In the genomic region with DNA sequence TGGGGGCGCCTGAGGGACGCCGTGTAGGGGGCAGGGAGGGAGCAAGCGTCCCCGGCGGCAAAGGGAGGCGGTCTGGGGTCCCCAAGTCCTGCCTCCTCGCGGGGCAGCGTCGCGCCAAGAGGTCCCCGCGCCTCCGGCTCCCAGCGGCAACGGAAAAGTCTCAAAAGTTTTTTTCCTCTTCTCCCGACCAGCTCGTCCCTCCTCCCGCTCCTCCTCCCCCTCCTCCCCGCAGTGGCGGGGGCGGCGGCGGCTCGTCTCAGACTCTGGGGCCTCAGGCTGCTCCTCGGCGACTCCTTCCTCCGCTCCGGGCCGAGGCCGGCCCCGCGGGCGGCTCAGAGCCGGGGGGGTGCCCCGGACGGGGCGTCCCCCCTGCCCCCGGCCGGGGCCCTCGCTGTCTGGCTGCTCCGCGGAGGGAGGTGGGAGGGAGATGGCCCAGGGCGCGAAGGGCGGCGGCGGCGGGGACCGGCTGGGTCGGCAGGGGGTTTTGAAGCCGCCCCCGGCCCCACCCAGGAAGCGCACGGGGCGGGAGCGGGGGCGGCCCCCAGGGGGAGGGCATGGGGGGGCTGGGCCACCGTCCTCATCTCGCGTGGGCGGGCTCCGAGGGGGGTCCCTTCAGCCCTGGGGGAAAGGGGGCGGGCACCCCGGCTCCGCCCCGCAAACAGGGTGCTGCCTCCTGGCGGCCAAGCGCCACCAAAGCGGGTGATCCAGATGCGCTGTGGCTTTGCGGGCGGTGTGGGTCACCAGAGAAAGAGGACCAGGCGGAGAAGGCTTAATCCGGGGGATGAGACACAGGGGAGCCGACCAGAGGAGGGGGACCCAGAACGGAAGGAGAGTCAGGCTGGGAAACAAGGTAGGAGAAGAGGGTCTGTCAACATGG, we compare ENCODE assay signal across 1 cellular context.
TF ChIP-seq lines count a peak whose summit lies in the region.

A gene (minus strand): TSS at position 457 of the 877 bp plus-strand sequence. CDS start 878 bp downstream, outside the sequence.

TF ChIP-seq in GM12878, 131 proteins besides CTCF, POLR2A, EP300 and RAD21 (continued from another document and continues in another):
- TF ChIP-seq, protein P1, sequence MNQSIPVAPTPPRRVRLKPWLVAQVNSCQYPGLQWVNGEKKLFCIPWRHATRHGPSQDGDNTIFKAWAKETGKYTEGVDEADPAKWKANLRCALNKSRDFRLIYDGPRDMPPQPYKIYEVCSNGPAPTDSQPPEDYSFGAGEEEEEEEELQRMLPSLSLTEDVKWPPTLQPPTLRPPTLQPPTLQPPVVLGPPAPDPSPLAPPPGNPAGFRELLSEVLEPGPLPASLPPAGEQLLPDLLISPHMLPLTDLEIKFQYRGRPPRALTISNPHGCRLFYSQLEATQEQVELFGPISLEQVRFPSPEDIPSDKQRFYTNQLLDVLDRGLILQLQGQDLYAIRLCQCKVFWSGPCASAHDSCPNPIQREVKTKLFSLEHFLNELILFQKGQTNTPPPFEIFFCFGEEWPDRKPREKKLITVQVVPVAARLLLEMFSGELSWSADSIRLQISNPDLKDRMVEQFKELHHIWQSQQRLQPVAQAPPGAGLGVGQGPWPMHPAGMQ (IDR thresholded peaks at IDR 0.05; ENCODE audit: borderline replicate concordance), result peak; percentile 74; the same call in 1 of the 2 replicates
- TF ChIP-seq, protein P2, sequence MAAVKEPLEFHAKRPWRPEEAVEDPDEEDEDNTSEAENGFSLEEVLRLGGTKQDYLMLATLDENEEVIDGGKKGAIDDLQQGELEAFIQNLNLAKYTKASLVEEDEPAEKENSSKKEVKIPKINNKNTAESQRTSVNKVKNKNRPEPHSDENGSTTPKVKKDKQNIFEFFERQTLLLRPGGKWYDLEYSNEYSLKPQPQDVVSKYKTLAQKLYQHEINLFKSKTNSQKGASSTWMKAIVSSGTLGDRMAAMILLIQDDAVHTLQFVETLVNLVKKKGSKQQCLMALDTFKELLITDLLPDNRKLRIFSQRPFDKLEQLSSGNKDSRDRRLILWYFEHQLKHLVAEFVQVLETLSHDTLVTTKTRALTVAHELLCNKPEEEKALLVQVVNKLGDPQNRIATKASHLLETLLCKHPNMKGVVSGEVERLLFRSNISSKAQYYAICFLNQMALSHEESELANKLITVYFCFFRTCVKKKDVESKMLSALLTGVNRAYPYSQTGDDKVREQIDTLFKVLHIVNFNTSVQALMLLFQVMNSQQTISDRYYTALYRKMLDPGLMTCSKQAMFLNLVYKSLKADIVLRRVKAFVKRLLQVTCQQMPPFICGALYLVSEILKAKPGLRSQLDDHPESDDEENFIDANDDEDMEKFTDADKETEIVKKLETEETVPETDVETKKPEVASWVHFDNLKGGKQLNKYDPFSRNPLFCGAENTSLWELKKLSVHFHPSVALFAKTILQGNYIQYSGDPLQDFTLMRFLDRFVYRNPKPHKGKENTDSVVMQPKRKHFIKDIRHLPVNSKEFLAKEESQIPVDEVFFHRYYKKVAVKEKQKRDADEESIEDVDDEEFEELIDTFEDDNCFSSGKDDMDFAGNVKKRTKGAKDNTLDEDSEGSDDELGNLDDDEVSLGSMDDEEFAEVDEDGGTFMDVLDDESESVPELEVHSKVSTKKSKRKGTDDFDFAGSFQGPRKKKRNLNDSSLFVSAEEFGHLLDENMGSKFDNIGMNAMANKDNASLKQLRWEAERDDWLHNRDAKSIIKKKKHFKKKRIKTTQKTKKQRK (IDR thresholded peaks at IDR 0.05; ENCODE audit: low read depth, low read length), result no peak
- TF ChIP-seq PML (IDR thresholded peaks at IDR 0.05; ENCODE audit: low read length), result peak; percentile 75; the same call in 1 of the 2 replicates
- 0 out of 2 replicates have a peak, but pooled peaks have one; percentile 22 for TF ChIP-seq MTA2 (IDR thresholded peaks at IDR 0.05; ENCODE audit: low read depth)
- TF ChIP-seq, protein P3, sequence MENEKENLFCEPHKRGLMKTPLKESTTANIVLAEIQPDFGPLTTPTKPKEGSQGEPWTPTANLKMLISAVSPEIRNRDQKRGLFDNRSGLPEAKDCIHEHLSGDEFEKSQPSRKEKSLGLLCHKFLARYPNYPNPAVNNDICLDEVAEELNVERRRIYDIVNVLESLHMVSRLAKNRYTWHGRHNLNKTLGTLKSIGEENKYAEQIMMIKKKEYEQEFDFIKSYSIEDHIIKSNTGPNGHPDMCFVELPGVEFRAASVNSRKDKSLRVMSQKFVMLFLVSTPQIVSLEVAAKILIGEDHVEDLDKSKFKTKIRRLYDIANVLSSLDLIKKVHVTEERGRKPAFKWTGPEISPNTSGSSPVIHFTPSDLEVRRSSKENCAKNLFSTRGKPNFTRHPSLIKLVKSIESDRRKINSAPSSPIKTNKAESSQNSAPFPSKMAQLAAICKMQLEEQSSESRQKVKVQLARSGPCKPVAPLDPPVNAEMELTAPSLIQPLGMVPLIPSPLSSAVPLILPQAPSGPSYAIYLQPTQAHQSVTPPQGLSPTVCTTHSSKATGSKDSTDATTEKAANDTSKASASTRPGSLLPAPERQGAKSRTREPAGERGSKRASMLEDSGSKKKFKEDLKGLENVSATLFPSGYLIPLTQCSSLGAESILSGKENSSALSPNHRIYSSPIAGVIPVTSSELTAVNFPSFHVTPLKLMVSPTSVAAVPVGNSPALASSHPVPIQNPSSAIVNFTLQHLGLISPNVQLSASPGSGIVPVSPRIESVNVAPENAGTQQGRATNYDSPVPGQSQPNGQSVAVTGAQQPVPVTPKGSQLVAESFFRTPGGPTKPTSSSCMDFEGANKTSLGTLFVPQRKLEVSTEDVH (IDR thresholded peaks at IDR 0.05; ENCODE audit: low read depth, partially characterized antibody), result no peak
- TF ChIP-seq, protein P4, sequence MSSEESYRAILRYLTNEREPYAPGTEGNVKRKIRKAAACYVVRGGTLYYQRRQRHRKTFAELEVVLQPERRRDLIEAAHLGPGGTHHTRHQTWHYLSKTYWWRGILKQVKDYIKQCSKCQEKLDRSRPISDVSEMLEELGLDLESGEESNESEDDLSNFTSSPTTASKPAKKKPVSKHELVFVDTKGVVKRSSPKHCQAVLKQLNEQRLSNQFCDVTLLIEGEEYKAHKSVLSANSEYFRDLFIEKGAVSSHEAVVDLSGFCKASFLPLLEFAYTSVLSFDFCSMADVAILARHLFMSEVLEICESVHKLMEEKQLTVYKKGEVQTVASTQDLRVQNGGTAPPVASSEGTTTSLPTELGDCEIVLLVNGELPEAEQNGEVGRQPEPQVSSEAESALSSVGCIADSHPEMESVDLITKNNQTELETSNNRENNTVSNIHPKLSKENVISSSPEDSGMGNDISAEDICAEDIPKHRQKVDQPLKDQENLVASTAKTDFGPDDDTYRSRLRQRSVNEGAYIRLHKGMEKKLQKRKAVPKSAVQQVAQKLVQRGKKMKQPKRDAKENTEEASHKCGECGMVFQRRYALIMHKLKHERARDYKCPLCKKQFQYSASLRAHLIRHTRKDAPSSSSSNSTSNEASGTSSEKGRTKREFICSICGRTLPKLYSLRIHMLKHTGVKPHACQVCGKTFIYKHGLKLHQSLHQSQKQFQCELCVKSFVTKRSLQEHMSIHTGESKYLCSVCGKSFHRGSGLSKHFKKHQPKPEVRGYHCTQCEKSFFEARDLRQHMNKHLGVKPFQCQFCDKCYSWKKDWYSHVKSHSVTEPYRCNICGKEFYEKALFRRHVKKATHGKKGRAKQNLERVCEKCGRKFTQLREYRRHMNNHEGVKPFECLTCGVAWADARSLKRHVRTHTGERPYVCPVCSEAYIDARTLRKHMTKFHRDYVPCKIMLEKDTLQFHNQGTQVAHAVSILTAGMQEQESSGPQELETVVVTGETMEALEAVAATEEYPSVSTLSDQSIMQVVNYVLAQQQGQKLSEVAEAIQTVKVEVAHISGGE (CRISPR knock-in tag; IDR thresholded peaks at IDR 0.05), result no peak
- no peak for TF ChIP-seq HCFC1 (IDR thresholded peaks at IDR 0.05; ENCODE audit: low read length)
- TF ChIP-seq RB1 (IDR thresholded peaks at IDR 0.05; ENCODE audit: borderline replicate concordance), result no peak; the same call in 1 of the 2 replicates
- TF ChIP-seq SMAD5 (IDR thresholded peaks at IDR 0.05; ENCODE audit: low read depth), result 0 out of 2 replicates have a peak, but pooled peaks have one; percentile 8
- TF ChIP-seq PAX5 (IDR thresholded peaks at IDR 0.05; ENCODE audit: borderline replicate concordance, low read depth, low read length), result peak; percentile 62; the same call in 1 of the 2 replicates
- TF ChIP-seq, protein P5, sequence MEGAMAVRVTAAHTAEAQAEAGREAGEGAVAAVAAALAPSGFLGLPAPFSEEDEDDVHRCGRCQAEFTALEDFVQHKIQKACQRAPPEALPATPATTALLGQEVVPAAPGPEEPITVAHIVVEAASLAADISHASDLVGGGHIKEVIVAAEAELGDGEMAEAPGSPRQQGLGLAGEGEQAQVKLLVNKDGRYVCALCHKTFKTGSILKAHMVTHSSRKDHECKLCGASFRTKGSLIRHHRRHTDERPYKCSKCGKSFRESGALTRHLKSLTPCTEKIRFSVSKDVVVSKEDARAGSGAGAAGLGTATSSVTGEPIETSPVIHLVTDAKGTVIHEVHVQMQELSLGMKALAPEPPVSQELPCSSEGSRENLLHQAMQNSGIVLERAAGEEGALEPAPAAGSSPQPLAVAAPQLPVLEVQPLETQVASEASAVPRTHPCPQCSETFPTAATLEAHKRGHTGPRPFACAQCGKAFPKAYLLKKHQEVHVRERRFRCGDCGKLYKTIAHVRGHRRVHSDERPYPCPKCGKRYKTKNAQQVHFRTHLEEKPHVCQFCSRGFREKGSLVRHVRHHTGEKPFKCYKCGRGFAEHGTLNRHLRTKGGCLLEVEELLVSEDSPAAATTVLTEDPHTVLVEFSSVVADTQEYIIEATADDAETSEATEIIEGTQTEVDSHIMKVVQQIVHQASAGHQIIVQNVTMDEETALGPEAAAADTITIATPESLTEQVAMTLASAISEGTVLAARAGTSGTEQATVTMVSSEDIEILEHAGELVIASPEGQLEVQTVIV (IDR thresholded peaks at IDR 0.05; ENCODE audit: borderline replicate concordance, partially characterized antibody), result no peak
- TF ChIP-seq CEBPB (IDR thresholded peaks at IDR 0.05; ENCODE audit: borderline replicate concordance in 1 of 2, low read depth in 2 of 2, low read length in 2 of 2), result no peak
- no peak for TF ChIP-seq NFIC (IDR thresholded peaks at IDR 0.05; ENCODE audit: low read depth, low read length)
- 0 out of 2 replicates have a peak, but pooled peaks have one; percentile 31 for TF ChIP-seq TBL1XR1 (IDR thresholded peaks at IDR 0.05; ENCODE audit: low read depth, low read length)
- peak; percentile 88 for TF ChIP-seq LARP7 (IDR thresholded peaks at IDR 0.05)
- peak; percentile 54; the same call in 1 of the 2 replicates for TF ChIP-seq CBFB (IDR thresholded peaks at IDR 0.05; ENCODE audit: low read depth)
- 0 out of 2 replicates have a peak, but pooled peaks have one; percentile 17 for TF ChIP-seq MYB (IDR thresholded peaks at IDR 0.05; ENCODE audit: borderline replicate concordance, low read depth, low read length)
- TF ChIP-seq SIN3A (IDR thresholded peaks at IDR 0.05; ENCODE audit: low read depth, low read length), result no peak
- TF ChIP-seq NFYA (IDR thresholded peaks at IDR 0.05; ENCODE audit: borderline replicate concordance, low read depth, low read length), result no peak
- no peak for TF ChIP-seq SREBF1 (IDR thresholded peaks at IDR 0.05; ENCODE audit: low read length)
- TF ChIP-seq TCF12 (IDR thresholded peaks at IDR 0.05; ENCODE audit: low read depth, low read length), result 0 out of 2 replicates have a peak, but pooled peaks have one; percentile 46
- TF ChIP-seq GABPA (IDR thresholded peaks at IDR 0.05; ENCODE audit: low read depth), result no peak
- TF ChIP-seq, protein P6, sequence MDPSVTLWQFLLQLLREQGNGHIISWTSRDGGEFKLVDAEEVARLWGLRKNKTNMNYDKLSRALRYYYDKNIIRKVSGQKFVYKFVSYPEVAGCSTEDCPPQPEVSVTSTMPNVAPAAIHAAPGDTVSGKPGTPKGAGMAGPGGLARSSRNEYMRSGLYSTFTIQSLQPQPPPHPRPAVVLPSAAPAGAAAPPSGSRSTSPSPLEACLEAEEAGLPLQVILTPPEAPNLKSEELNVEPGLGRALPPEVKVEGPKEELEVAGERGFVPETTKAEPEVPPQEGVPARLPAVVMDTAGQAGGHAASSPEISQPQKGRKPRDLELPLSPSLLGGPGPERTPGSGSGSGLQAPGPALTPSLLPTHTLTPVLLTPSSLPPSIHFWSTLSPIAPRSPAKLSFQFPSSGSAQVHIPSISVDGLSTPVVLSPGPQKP (IDR thresholded peaks at IDR 0.05; ENCODE audit: low read depth, low read length), result no peak
- peak; percentile 70 for TF ChIP-seq SP1 (IDR thresholded peaks at IDR 0.05; ENCODE audit: low read depth, low read length)
- TF ChIP-seq NR2C2 (IDR thresholded peaks at IDR 0.05; ENCODE audit: borderline replicate concordance, control insufficient read depth, insufficient read length, low read depth), result no peak
- no peak for TF ChIP-seq JUND (IDR thresholded peaks at IDR 0.05; ENCODE audit: low read depth, low read length)
- TF ChIP-seq ZBED1 (IDR thresholded peaks at IDR 0.05; ENCODE audit: borderline replicate concordance), result no peak
- peak; percentile 84 for TF ChIP-seq DPF2 (IDR thresholded peaks at IDR 0.05)
- TF ChIP-seq, protein P7, sequence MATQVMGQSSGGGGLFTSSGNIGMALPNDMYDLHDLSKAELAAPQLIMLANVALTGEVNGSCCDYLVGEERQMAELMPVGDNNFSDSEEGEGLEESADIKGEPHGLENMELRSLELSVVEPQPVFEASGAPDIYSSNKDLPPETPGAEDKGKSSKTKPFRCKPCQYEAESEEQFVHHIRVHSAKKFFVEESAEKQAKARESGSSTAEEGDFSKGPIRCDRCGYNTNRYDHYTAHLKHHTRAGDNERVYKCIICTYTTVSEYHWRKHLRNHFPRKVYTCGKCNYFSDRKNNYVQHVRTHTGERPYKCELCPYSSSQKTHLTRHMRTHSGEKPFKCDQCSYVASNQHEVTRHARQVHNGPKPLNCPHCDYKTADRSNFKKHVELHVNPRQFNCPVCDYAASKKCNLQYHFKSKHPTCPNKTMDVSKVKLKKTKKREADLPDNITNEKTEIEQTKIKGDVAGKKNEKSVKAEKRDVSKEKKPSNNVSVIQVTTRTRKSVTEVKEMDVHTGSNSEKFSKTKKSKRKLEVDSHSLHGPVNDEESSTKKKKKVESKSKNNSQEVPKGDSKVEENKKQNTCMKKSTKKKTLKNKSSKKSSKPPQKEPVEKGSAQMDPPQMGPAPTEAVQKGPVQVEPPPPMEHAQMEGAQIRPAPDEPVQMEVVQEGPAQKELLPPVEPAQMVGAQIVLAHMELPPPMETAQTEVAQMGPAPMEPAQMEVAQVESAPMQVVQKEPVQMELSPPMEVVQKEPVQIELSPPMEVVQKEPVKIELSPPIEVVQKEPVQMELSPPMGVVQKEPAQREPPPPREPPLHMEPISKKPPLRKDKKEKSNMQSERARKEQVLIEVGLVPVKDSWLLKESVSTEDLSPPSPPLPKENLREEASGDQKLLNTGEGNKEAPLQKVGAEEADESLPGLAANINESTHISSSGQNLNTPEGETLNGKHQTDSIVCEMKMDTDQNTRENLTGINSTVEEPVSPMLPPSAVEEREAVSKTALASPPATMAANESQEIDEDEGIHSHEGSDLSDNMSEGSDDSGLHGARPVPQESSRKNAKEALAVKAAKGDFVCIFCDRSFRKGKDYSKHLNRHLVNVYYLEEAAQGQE (IDR thresholded peaks at IDR 0.05; ENCODE audit: low read depth, low read length), result no peak
- TF ChIP-seq FOS (IDR thresholded peaks at IDR 0.05; ENCODE audit: borderline replicate concordance, extremely low read depth, insufficient read length), result no peak
- 0 out of 2 replicates have a peak, but pooled peaks have one; percentile 55 for TF ChIP-seq ZNF217 (IDR thresholded peaks at IDR 0.05)
- TF ChIP-seq GATAD2B (conservative IDR thresholded peaks at IDR 0.05; ENCODE audit: low read depth), result peak; percentile 83
- TF ChIP-seq KLF5 (IDR thresholded peaks at IDR 0.05; ENCODE audit: partially characterized antibody), result no peak
- no peak for TF ChIP-seq ZNF622 (IDR thresholded peaks at IDR 0.05)
- peak; percentile 85 for TF ChIP-seq RUNX3 (IDR thresholded peaks at IDR 0.05; ENCODE audit: low read length)
